In genomic region chr12:109446869-109447268, GRCh38 we compare ENCODE assay signal across 25 cellular contexts.
"Had no signal": no experiment of that assay in that cellular context is flagged by ENCODE, and none has a peak within 500 bp of the region (broad histone marks: within the 10 kb centered on the region; RNA-seq: fewer than 3 reads in every experiment).

No MANE protein-coding gene starts in this region.

- H3K4me3 ChIP-seq: body of pancreas, dorsolateral prefrontal cortex, esophagus muscularis mucosa, SK-N-MC, spleen, thoracic aorta, upper lobe of left lung had no signal

- H3K9me3 Mint-ChIP-seq: activated CD4-positive, alpha-beta memory T cell treated with anti-CD3 and anti-CD28 coated beads, Interleukin-2, amount 10 ng/mL, durations not matched to agents 7 days and 5 days; activated naive CD4-positive, alpha-beta T cell treated with anti-CD3 and anti-CD28 coated beads, Interleukin-2, amount 10 ng/mL, durations not matched to agents 7 days and 5 days; activated T-cell treated with anti-CD3 and anti-CD28 coated beads, Interleukin-2, amount 50 U/mL, for 72 hours; effector memory CD8-positive, alpha-beta T cell; mesothelial cell of epicardium; neural crest cell had no signal

- H3K27me3 ChIP-seq: body of pancreas, dorsolateral prefrontal cortex, esophagus muscularis mucosa, spleen, upper lobe of left lung had no signal

- H3K4me1 ChIP-seq: body of pancreas had no signal

- DNase-seq: activated CD4-positive, alpha-beta memory T cell treated with anti-CD3 and anti-CD28 coated beads, Interleukin-2, amount 10 ng/mL, durations not matched to agents 7 days and 5 days; activated CD4-positive, alpha-beta T cell treated with anti-CD3 and anti-CD28 coated beads for 48 hours; activated effector memory CD4-positive, alpha-beta T cell treated with anti-CD3 and anti-CD28 coated beads, Interleukin-2, amount 50 U/mL, for 16 hours; activated naive CD4-positive, alpha-beta T cell treated with anti-CD3 and anti-CD28 coated beads, Interleukin-2, amount 10 ng/mL, durations not matched to agents 7 days and 5 days; activated T-cell treated with anti-CD3 and anti-CD28 coated beads, Interleukin-2, amount 50 U/mL, for 72 hours; body of pancreas; caudate nucleus; dorsolateral prefrontal cortex; effector memory CD8-positive, alpha-beta T cell; glutamatergic neuron; islet precursor cell; occipital lobe; posterior cingulate gyrus; spleen; stimulated activated CD4-positive, alpha-beta T cell treated with anti-CD3 and anti-CD28 coated beads, Interleukin-4, amount 100 ng/mL, for 24 hours; stimulated activated naive CD4-positive, alpha-beta T cell treated with Interleukin-2 at 50 U/mL for 16 hours; SW 1271; T-helper 17 cell; upper lobe of left lung had no signal

- H3K9me3 ChIP-seq: body of pancreas, esophagus muscularis mucosa, spleen, thoracic aorta, upper lobe of left lung had no signal

- H3K4me3 Mint-ChIP-seq: activated CD4-positive, alpha-beta memory T cell treated with anti-CD3 and anti-CD28 coated beads, Interleukin-2, amount 10 ng/mL, durations not matched to agents 7 days and 5 days; activated naive CD4-positive, alpha-beta T cell treated with anti-CD3 and anti-CD28 coated beads, Interleukin-2, amount 10 ng/mL, durations not matched to agents 7 days and 5 days; activated T-cell treated with anti-CD3 and anti-CD28 coated beads, Interleukin-2, amount 50 U/mL, for 72 hours; effector memory CD8-positive, alpha-beta T cell; mesothelial cell of epicardium; neural crest cell; T-helper 17 cell had no signal

- H3K27ac ChIP-seq: body of pancreas, dorsolateral prefrontal cortex, esophagus muscularis mucosa, SK-N-MC, spleen, thoracic aorta, upper lobe of left lung had no signal

- H3K27me3 Mint-ChIP-seq: activated CD4-positive, alpha-beta memory T cell treated with anti-CD3 and anti-CD28 coated beads, Interleukin-2, amount 10 ng/mL, durations not matched to agents 7 days and 5 days; activated naive CD4-positive, alpha-beta T cell treated with anti-CD3 and anti-CD28 coated beads, Interleukin-2, amount 10 ng/mL, durations not matched to agents 7 days and 5 days; effector memory CD8-positive, alpha-beta T cell; T-helper 17 cell had no signal

- H3K27ac Mint-ChIP-seq: activated CD4-positive, alpha-beta memory T cell treated with anti-CD3 and anti-CD28 coated beads, Interleukin-2, amount 10 ng/mL, durations not matched to agents 7 days and 5 days; activated naive CD4-positive, alpha-beta T cell treated with anti-CD3 and anti-CD28 coated beads, Interleukin-2, amount 10 ng/mL, durations not matched to agents 7 days and 5 days; activated T-cell treated with anti-CD3 and anti-CD28 coated beads, Interleukin-2, amount 50 U/mL, for 72 hours; mesothelial cell of epicardium; T-helper 17 cell had no signal

- H3K4me1 Mint-ChIP-seq: mesothelial cell of epicardium, neural crest cell had no signal

- ATAC-seq: activated T-cell treated with anti-CD3 and anti-CD28 coated beads, Interleukin-2, amount 50 U/mL, for 72 hours; body of pancreas; effector memory CD8-positive, alpha-beta T cell; left lobe of liver; T-helper 17 cell had no signal
